29 cellular contexts compared by ENCODE assay signal in genomic region chr12:77493311-77493710, GRCh38.
DNase-seq lines count a peak whose midpoint lies in the region; ATAC-seq and TF ChIP-seq lines count a peak whose summit lies in the region.
"Had no signal": no experiment of that assay in that cellular context is flagged by ENCODE, and none has a peak within 500 bp of the region (broad histone marks: within the 10 kb centered on the region; RNA-seq: fewer than 3 reads in every experiment).

No MANE protein-coding gene starts in this region.

- peaks cover 55% of the 10 kb centered on the region for H3K4me1 Mint-ChIP-seq in brain
- H3K4me1 Mint-ChIP-seq in activated naive CD8-positive, alpha-beta T cell treated with anti-CD3 and anti-CD28 coated beads, Interleukin-2, amount 50 U/mL, for 24 hours: no peaks in the 10 kb centered on the region
- H3K4me1 Mint-ChIP-seq: B cell; CD8-positive, alpha-beta memory T cell had no signal

- H3K27ac Mint-ChIP-seq in brain: peak overlapping the region in 3 of 5 experiments; percentile 18 to 76 (median 72)
- no peak overlapping the region for H3K27ac Mint-ChIP-seq in activated naive CD8-positive, alpha-beta T cell treated with anti-CD3 and anti-CD28 coated beads, Interleukin-2, amount 50 U/mL, for 24 hours
- H3K27ac Mint-ChIP-seq: activated T-cell treated with anti-CD3 and anti-CD28 coated beads, Interleukin-2, amount 50 U/mL, for 72 hours; B cell; CD8-positive, alpha-beta memory T cell had no signal

- H3K27me3 ChIP-seq in mesendoderm (ENCODE audit: insufficient read depth, low read length, poor library complexity) (no peaks in the 10 kb centered on the region), trophoblast cell (ENCODE audit: insufficient read depth, low read length) (no peaks in the 10 kb centered on the region)
- H3K27me3 ChIP-seq: breast epithelium, colonic mucosa, vagina had no signal

- H3K36me3 ChIP-seq in mesendoderm (ENCODE audit: control insufficient read depth, insufficient read depth, low read length) (no peaks in the 10 kb centered on the region), trophoblast cell (ENCODE audit: control insufficient read depth in 1 of 2, insufficient read depth in 2 of 2, low read length in 2 of 2) (no peaks in the 10 kb centered on the region)
- H3K36me3 ChIP-seq: breast epithelium, colonic mucosa, HAP-1, prostate gland, thoracic aorta, vagina had no signal

- peaks cover 20% of the 10 kb centered on the region for H3K36me3 Mint-ChIP-seq in brain
- no peaks in the 10 kb centered on the region for H3K36me3 Mint-ChIP-seq in activated naive CD8-positive, alpha-beta T cell treated with anti-CD3 and anti-CD28 coated beads, Interleukin-2, amount 50 U/mL, for 24 hours (ENCODE audit: low read depth)
- H3K36me3 Mint-ChIP-seq: CD8-positive, alpha-beta memory T cell had no signal

- no peak for ATAC-seq in activated naive CD8-positive, alpha-beta T cell treated with anti-CD3 and anti-CD28 coated beads, Interleukin-2, amount 50 U/mL, for 24 hours
- ATAC-seq: activated T-cell treated with anti-CD3 and anti-CD28 coated beads, Interleukin-2, amount 50 U/mL, for 72 hours; PC-3 had no signal

- no peak overlapping the region for H4K5ac ChIP-seq in mesendoderm (ENCODE audit: low read length)

- H4K8ac ChIP-seq in mesendoderm (ENCODE audit: low read depth, low read length) (no peak overlapping the region), trophoblast cell (ENCODE audit: low read depth, low read length) (no peak overlapping the region)

- H3K23ac ChIP-seq in mesendoderm (ENCODE audit: low read length) (no peak overlapping the region), trophoblast cell (ENCODE audit: low read length) (no peak overlapping the region)

- H3K56ac ChIP-seq in mesendoderm (ENCODE audit: low read length): no peak overlapping the region

- peaks cover 0 to 10% (median 6%) of the 10 kb centered on the region in 5 experiments for H3K9me3 Mint-ChIP-seq in brain
- no peaks in the 10 kb centered on the region for H3K9me3 Mint-ChIP-seq in activated naive CD8-positive, alpha-beta T cell treated with anti-CD3 and anti-CD28 coated beads, Interleukin-2, amount 50 U/mL, for 24 hours

- TF ChIP-seq CTCF in brain (conservative IDR thresholded peaks at IDR 0.05): no peak

- H3K18ac ChIP-seq in mesendoderm (ENCODE audit: low read length) (no peak overlapping the region), trophoblast cell (ENCODE audit: low read length) (no peak overlapping the region)

- H3K79me1 ChIP-seq in mesendoderm (ENCODE audit: low read length) (no peaks in the 10 kb centered on the region), trophoblast cell (ENCODE audit: low read length) (no peaks in the 10 kb centered on the region)

- no peak overlapping the region for H2AFZ ChIP-seq in trophoblast cell (ENCODE audit: insufficient read depth, low read length, poor library complexity)

- H3K9ac ChIP-seq in mesendoderm (ENCODE audit: low read length) (no peak overlapping the region), trophoblast cell (ENCODE audit: low read length) (no peak overlapping the region)

- WGBS in mesendoderm (ENCODE audit: extremely low coverage, insufficient coverage, low lambda C conversion rate): no CpG with 5 or more reads among the region's 4 CpGs
- no CpG with 5 or more reads among the region's 4 CpGs for WGBS in trophoblast cell (ENCODE audit: extremely low coverage, insufficient coverage, insufficient read length)

- no peak overlapping the region for H4K12ac ChIP-seq in trophoblast cell (ENCODE audit: low read depth, low read length)

- H2AK5ac ChIP-seq in mesendoderm (ENCODE audit: low read length) (no peak overlapping the region), trophoblast cell (ENCODE audit: low read length) (no peak overlapping the region)

- H3K4ac ChIP-seq in mesendoderm (ENCODE audit: low read depth, low read length) (no peak overlapping the region), trophoblast cell (ENCODE audit: low read depth, low read length) (no peak overlapping the region)

- H2BK15ac ChIP-seq in mesendoderm (replicated peaks; ENCODE audit: low read depth): no peak overlapping the region

- no peak overlapping the region for H4K91ac ChIP-seq in trophoblast cell (ENCODE audit: low read depth, low read length)

- no peak overlapping the region for H3K4me2 ChIP-seq in mesendoderm (ENCODE audit: low read length)
- no peak overlapping the region for H3K4me2 ChIP-seq in trophoblast cell (ENCODE audit: low read length)

- H3K4me3 ChIP-seq in mesendoderm (ENCODE audit: low read length) (no peak overlapping the region), trophoblast cell (ENCODE audit: low read depth, low read length) (no peak overlapping the region)
- H3K4me3 ChIP-seq: breast epithelium, colonic mucosa, HAP-1, prostate gland, thoracic aorta, vagina had no signal

- H3K4me1 ChIP-seq in mesendoderm (ENCODE audit: control insufficient read depth, low read depth, low read length) (no peaks in the 10 kb centered on the region), trophoblast cell (ENCODE audit: control insufficient read depth in 1 of 2, insufficient read depth in 2 of 2, low read length in 2 of 2) (peaks cover 0 to 1% of the 10 kb centered on the region in 2 experiments)
- H3K4me1 ChIP-seq: breast epithelium, colonic mucosa, HAP-1, prostate gland, vagina had no signal

- H3K27ac ChIP-seq in mesendoderm (ENCODE audit: low read depth, low read length) (no peak overlapping the region), trophoblast cell (ENCODE audit: low read depth, low read length) (no peak overlapping the region)
- H3K27ac ChIP-seq: 22Rv1, breast epithelium, colonic mucosa, prostate gland, thoracic aorta, vagina had no signal

- H2BK5ac ChIP-seq in mesendoderm (ENCODE audit: low read length): no peak overlapping the region
- no peak overlapping the region for H2BK5ac ChIP-seq in trophoblast cell (ENCODE audit: low read depth, low read length, poor library complexity)

- no peak overlapping the region for H2BK12ac ChIP-seq in trophoblast cell (ENCODE audit: low read length)

- DNase-seq in DMS79 (lab: John Stamatoyannopoulos, UW): peak; percentile 5
- DNase-seq in DMS79 treated with DMSO at 0.1 percent for 48 hours (lab: John Stamatoyannopoulos, UW): no peak
- DNase-seq in HuH-7.5 (ENCODE audit: low spot score): peak; percentile 11
- peak; percentile 58 for DNase-seq in mesendoderm
- DNase-seq in activated naive CD8-positive, alpha-beta T cell treated with anti-CD3 and anti-CD28 coated beads, Interleukin-2, amount 50 U/mL, for 24 hours: no peak
- DNase-seq in 8988T: no peak
- DNase-seq in trophoblast cell: no peak
- DNase-seq: activated naive CD4-positive, alpha-beta T cell treated with Interleukin-2 at 50 U/mL for 16 hours; activated T-cell treated with anti-CD3 and anti-CD28 coated beads, Interleukin-2, amount 50 U/mL, for 72 hours; CD8-positive, alpha-beta memory T cell; colonic mucosa; DMS 273 treated with DMSO at 0.1 percent for 48 hours; effector memory CD4-positive, alpha-beta T cell; foreskin melanocyte; MV-4-11; NCI-H1436 treated with DMSO at 0.1 percent for 48 hours; NCI-H2107; NCI-H510A treated with DMSO at 0.1 percent for 48 hours; NK-92 treated with Interleukin-12 subunit alpha and Interleukin-12 subunit beta, amount 100 ng/mL, for 24 hours; PC-3; stimulated activated naive CD4-positive, alpha-beta T cell treated with Interleukin-2 at 50 U/mL for 16 hours had no signal

- H3K27me3 Mint-ChIP-seq in brain: no peaks in the 10 kb centered on the region
- no peaks in the 10 kb centered on the region for H3K27me3 Mint-ChIP-seq in activated naive CD8-positive, alpha-beta T cell treated with anti-CD3 and anti-CD28 coated beads, Interleukin-2, amount 50 U/mL, for 24 hours
- H3K27me3 Mint-ChIP-seq: B cell; CD8-positive, alpha-beta memory T cell had no signal

- no peak overlapping the region for H3K4me3 Mint-ChIP-seq in brain
- H3K4me3 Mint-ChIP-seq in activated naive CD8-positive, alpha-beta T cell treated with anti-CD3 and anti-CD28 coated beads, Interleukin-2, amount 50 U/mL, for 24 hours: no peak overlapping the region
- H3K4me3 Mint-ChIP-seq: activated T-cell treated with anti-CD3 and anti-CD28 coated beads, Interleukin-2, amount 50 U/mL, for 72 hours; B cell; CD8-positive, alpha-beta memory T cell had no signal

- H2BK120ac ChIP-seq in mesendoderm (ENCODE audit: low read depth, low read length) (no peak overlapping the region), trophoblast cell (ENCODE audit: insufficient read depth, low read length, poor library complexity) (no peak overlapping the region)

- H3K9me3 ChIP-seq in trophoblast cell (ENCODE audit: insufficient read depth, low read depth, low read length): peaks cover 2% of the 10 kb centered on the region
- H3K9me3 ChIP-seq: breast epithelium, colonic mucosa, HAP-1, prostate gland, thoracic aorta, vagina had no signal

- H3K79me2 ChIP-seq in mesendoderm (ENCODE audit: control insufficient read depth, insufficient read depth, low read length) (no peaks in the 10 kb centered on the region), trophoblast cell (ENCODE audit: control insufficient read depth, insufficient read depth, low read length, poor library complexity) (no peaks in the 10 kb centered on the region)

- H3K14ac ChIP-seq in trophoblast cell (ENCODE audit: low read length): no peak overlapping the region

Comparison
In these comparisons a context has a peak if more than half of its experiments do, and no peak if none do; other contexts are left out.
1. DNase-seq: peak in DMS79 (single experiment), HuH-7.5 (single experiment) and mesendoderm (single experiment); none in DMS79 treated with DMSO at 0.1 percent for 48 hours (single experiment), activated naive CD8-positive, alpha-beta T cell treated with anti-CD3 and anti-CD28 coated beads, Interleukin-2, amount 50 U/mL, for 24 hours (single experiment), 8988T (single experiment) and trophoblast cell (0 of 2).